32 cellular contexts compared by ENCODE assay signal in the genomic region with DNA sequence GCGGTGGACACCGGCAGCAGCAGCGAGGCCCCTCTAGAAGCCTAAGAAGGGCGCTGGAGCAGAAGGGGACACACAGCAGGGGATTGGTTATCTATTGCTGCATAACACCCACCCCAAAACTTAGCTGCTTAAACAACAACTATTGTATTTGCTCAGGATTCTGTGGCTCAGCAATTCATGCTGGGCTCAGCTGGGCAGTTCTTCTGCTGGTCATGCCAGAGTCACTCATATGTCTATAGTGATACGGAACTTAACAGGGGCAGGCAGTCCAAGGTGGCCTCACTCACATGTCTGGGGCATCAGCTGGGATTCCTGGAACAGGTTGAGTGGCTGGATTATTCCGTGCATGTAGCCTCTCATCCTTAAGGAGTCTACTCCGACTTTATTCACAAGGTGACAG. TPM values are rescaled to one million over a fixed set of nuclear protein-coding genes. Genes with fewer than 3 reads are reported as not detected.
"Had no signal": no experiment of that assay in that cellular context is flagged by ENCODE, and none has a peak within 500 bp of the region (broad histone marks: within the 10 kb centered on the region; RNA-seq: fewer than 3 reads in every experiment).

No MANE protein-coding gene starts in this region.

- H3K4me3 ChIP-seq: ovary, psoas muscle, skin epidermis, smooth muscle cell, spleen, suprapubic skin, testis, tibial artery, transverse colon, upper lobe of right lung, uterus had no signal

- ATAC-seq: naive thymus-derived CD8-positive, alpha-beta T cell; natural killer cell treated with Interleukin-12 subunit alpha and Interleukin-12 subunit beta and Interleukin-15 and Interleukin-18, amount 100 ng/mL, for 72 hours; psoas muscle; right cardiac atrium; sciatic nerve; stimulated activated memory B cell treated with anti-CD40 and anti-IgM and Interleukin-4, amounts not matched to agents 10 μg/mL and 1 μg/mL and 100 μg/mL, for 72 hours; stimulated activated naive CD8-positive, alpha-beta T cell treated with anti-CD3 and anti-CD28 coated beads, Interleukin-15, amount 100 ng/mL, for 72 hours; stimulated activated naive CD8-positive, alpha-beta T cell treated with anti-CD3 and anti-CD28 coated beads, Interleukin-15, Interleukin-2, amounts not matched to agents 100 U/mL and 50 U/mL, for 24 hours; upper lobe of right lung had no signal

- H2AFZ ChIP-seq: parathyroid adenoma had no signal

- H3K27ac ChIP-seq: neutrophil, ovary, parathyroid adenoma, psoas muscle, skin epidermis, spleen, suprapubic skin, testis, tibial artery, transverse colon, upper lobe of right lung, uterus had no signal

- H3K9ac ChIP-seq: parathyroid adenoma had no signal

- H3K27me3 ChIP-seq: ovary, spleen, suprapubic skin, testis, transverse colon, upper lobe of right lung, uterus had no signal

- H3K79me2 ChIP-seq: parathyroid adenoma had no signal

- H3K4me1 ChIP-seq: parathyroid adenoma, psoas muscle, suprapubic skin, testis, tibial artery, transverse colon, upper lobe of right lung, uterus had no signal

- DNase-seq: naive thymus-derived CD8-positive, alpha-beta T cell; nephron progenitor cell; nucleus accumbens; ovary; posterior cingulate gyrus; psoas muscle; right cardiac atrium; spleen; stimulated activated CD4-positive, alpha-beta T cell treated with anti-CD3 and anti-CD28 coated beads, Interleukin-12 subunit alpha, Interleukin-12 subunit beta, amount 100 ng/mL, for 4 hours; stimulated activated CD4-positive, alpha-beta T cell treated with anti-CD3 and anti-CD28 coated beads, Interleukin-1b, Interleukin-23, amount 100 ng/mL, for 48 hours; stimulated activated CD4-positive, alpha-beta T cell treated with anti-CD3 and anti-CD28 coated beads, Interleukin-4, amount 100 ng/mL, for 1 hour; stimulated activated CD4-positive, alpha-beta T cell treated with anti-CD3 and anti-CD28 coated beads, Interleukin-4, amount 100 ng/mL, for 4 hours; stimulated activated CD8-positive, alpha-beta memory T cell treated with anti-CD3 and anti-CD28 coated beads, Interleukin-4, amount 100 ng/mL, for 48 hours; stimulated activated naive CD4-positive, alpha-beta T cell; stimulated activated naive CD8-positive, alpha-beta T cell treated with anti-CD3 and anti-CD28 coated beads, Interleukin-15, amount 100 ng/mL, for 72 hours; stimulated activated naive CD8-positive, alpha-beta T cell treated with anti-CD3 and anti-CD28 coated beads, Interleukin-15, Interleukin-2, amounts not matched to agents 100 U/mL and 50 U/mL, for 24 hours; substantia nigra; testis; tibial artery; transverse colon; upper lobe of right lung; uterus had no signal

- H3K4me2 ChIP-seq: smooth muscle cell had no signal

- H3K9me3 ChIP-seq: neutrophil, ovary, psoas muscle, spleen, suprapubic skin, testis, transverse colon, upper lobe of right lung, uterus had no signal

- H3K36me3 ChIP-seq: neutrophil, ovary, spleen, suprapubic skin, transverse colon, upper lobe of right lung, uterus had no signal

RNA-seq across cellular contexts. Expression of a gene that starts 17.6 kb away (rescaled TPM):
- total RNA-seq: osteoblast, progenitor cell of endocrine pancreas, smooth muscle cell had no signal
- polyA plus RNA-seq: smooth muscle cell had no signal
